Comparison of ENCODE assay signal across 18 cellular contexts in genomic region chr6:107246972-107247615, GRCh38.
DNase-seq lines count a peak whose midpoint lies in the region; ATAC-seq and TF ChIP-seq lines count a peak whose summit lies in the region.
"Had no signal": no experiment of that assay in that cellular context is flagged by ENCODE, and none has a peak within 500 bp of the region (broad histone marks: within the 10 kb centered on the region; RNA-seq: fewer than 3 reads in every experiment).

No MANE protein-coding gene starts in this region.

- H3K4me3 Mint-ChIP-seq in activated T-cell treated with anti-CD3 and anti-CD28 coated beads, Interleukin-2, amount 50 U/mL, for 4 hours = no peak overlapping the region
- H3K4me3 Mint-ChIP-seq: activated naive CD4-positive, alpha-beta T cell treated with anti-CD3 and anti-CD28 coated beads, Interleukin-2, amount 50 U/mL, for 24 hours; immature natural killer cell; stimulated activated naive B cell treated with anti-CD40 and anti-IgM and Interleukin-4, amounts not matched to agents 10 μg/mL and 1 μg/mL and 100 μg/mL, for 72 hours had no signal

- no peaks in the 10 kb centered on the region for H3K4me1 Mint-ChIP-seq in activated T-cell treated with anti-CD3 and anti-CD28 coated beads, Interleukin-2, amount 50 U/mL, for 4 hours (ENCODE audit: low read depth)
- H3K4me1 Mint-ChIP-seq: activated naive CD4-positive, alpha-beta T cell treated with anti-CD3 and anti-CD28 coated beads, Interleukin-2, amount 50 U/mL, for 24 hours; immature natural killer cell had no signal

- H3K27ac ChIP-seq in C4-2B = peak overlapping the region; percentile 77
- H3K27ac ChIP-seq in RWPE1 = peak overlapping the region; percentile 97

- ATAC-seq in omental fat pad (ENCODE audit: low FRiP score) (peak; percentile 73), HG03521 (IDR thresholded peaks at IDR 0.05; ENCODE audit: unreplicated experiment) (no peak)
- no peak for ATAC-seq in activated T-cell treated with anti-CD3 and anti-CD28 coated beads, Interleukin-2, amount 50 U/mL, for 4 hours
- ATAC-seq: mucosa of descending colon; Right ventricle myocardium inferior; stimulated activated naive B cell treated with anti-CD40 and anti-IgM and Interleukin-4, amounts not matched to agents 10 μg/mL and 1 μg/mL and 100 μg/mL, for 72 hours had no signal

- peak; percentile 36 for DNase-seq in RWPE1 (ENCODE audit: low spot score)
- DNase-seq in fibroblast of gingiva (ENCODE audit: low read depth) = peak; percentile 59
- DNase-seq in omental fat pad (ENCODE audit: low spot score) = no peak
- DNase-seq in activated T-cell treated with anti-CD3 and anti-CD28 coated beads, Interleukin-2, amount 50 U/mL, for 4 hours = no peak
- DNase-seq in stimulated activated CD4-positive, alpha-beta T cell treated with anti-CD3 and anti-CD28 coated beads, Interleukin-4, amount 100 ng/mL, for 4 hours = no peak
- no peak for DNase-seq in activated naive CD4-positive, alpha-beta T cell treated with anti-CD3 and anti-CD28 coated beads, Interleukin-2, amount 50 U/mL, for 16 hours
- DNase-seq: activated CD4-positive, CD25-positive, alpha-beta regulatory T cell; effector CD8-positive, alpha-beta T cell; EL; immature natural killer cell; mucosa of descending colon; NCI-H2029; nucleus accumbens; stimulated activated naive B cell treated with anti-CD40 and anti-IgM and Interleukin-4, amounts not matched to agents 10 μg/mL and 1 μg/mL and 100 μg/mL, for 72 hours had no signal

- CTCF ChIA-PET in RWPE1 (lab: Yijun Ruan, JAX) = interaction anchor here (0.6 to 0.8 kb wide), 2 partner anchors 144 to 601 kb away, joined by 3 to 4 read pairs; no protein-coding TSS in a partner anchor

- H3K9me3 Mint-ChIP-seq in activated T-cell treated with anti-CD3 and anti-CD28 coated beads, Interleukin-2, amount 50 U/mL, for 4 hours = no peaks in the 10 kb centered on the region
- H3K9me3 Mint-ChIP-seq: activated naive CD4-positive, alpha-beta T cell treated with anti-CD3 and anti-CD28 coated beads, Interleukin-2, amount 50 U/mL, for 24 hours; immature natural killer cell; stimulated activated naive B cell treated with anti-CD40 and anti-IgM and Interleukin-4, amounts not matched to agents 10 μg/mL and 1 μg/mL and 100 μg/mL, for 72 hours had no signal

- TF ChIP-seq CTCF in C4-2B (conservative IDR thresholded peaks at IDR 0.05) = no peak
- TF ChIP-seq CTCF in RWPE1 (conservative IDR thresholded peaks at IDR 0.05; ENCODE audit: low read depth) = no peak
- TF ChIP-seq CTCF in omental fat pad (IDR thresholded peaks at IDR 0.05) = no peak

- POLR2A ChIA-PET in RWPE1 (lab: Yijun Ruan, JAX; ENCODE audit: low non-redundant PET) = no interaction called here

- no peaks in the 10 kb centered on the region for H3K27me3 Mint-ChIP-seq in activated T-cell treated with anti-CD3 and anti-CD28 coated beads, Interleukin-2, amount 50 U/mL, for 4 hours (ENCODE audit: low read depth)
- H3K27me3 Mint-ChIP-seq: activated naive CD4-positive, alpha-beta T cell treated with anti-CD3 and anti-CD28 coated beads, Interleukin-2, amount 50 U/mL, for 24 hours; stimulated activated naive B cell treated with anti-CD40 and anti-IgM and Interleukin-4, amounts not matched to agents 10 μg/mL and 1 μg/mL and 100 μg/mL, for 72 hours had no signal

- H3K36me3 Mint-ChIP-seq in activated T-cell treated with anti-CD3 and anti-CD28 coated beads, Interleukin-2, amount 50 U/mL, for 4 hours (ENCODE audit: insufficient read depth) = peaks cover 7% of the 10 kb centered on the region

Comparison
In these comparisons a context has a peak if more than half of its experiments do, and no peak if none do; other contexts are left out.
1. DNase-seq: peak in RWPE1 (single experiment) and fibroblast of gingiva (single experiment); none in omental fat pad (single experiment), activated T-cell treated with anti-CD3 and anti-CD28 coated beads, Interleukin-2, amount 50 U/mL, for 4 hours (single experiment), stimulated activated CD4-positive, alpha-beta T cell treated with anti-CD3 and anti-CD28 coated beads, Interleukin-4, amount 100 ng/mL, for 4 hours (0 of 2) and activated naive CD4-positive, alpha-beta T cell treated with anti-CD3 and anti-CD28 coated beads, Interleukin-2, amount 50 U/mL, for 16 hours (single experiment).